In genomic region chr12:26047401-26048226, GRCh38 we compare ENCODE assay signal across 22 cellular contexts.
DNase-seq lines count a peak whose midpoint lies in the region; ATAC-seq, FAIRE-seq and TF ChIP-seq lines count a peak whose summit lies in the region.
"Had no signal": no experiment of that assay in that cellular context is flagged by ENCODE, and none has a peak within 500 bp of the region (broad histone marks: within the 10 kb centered on the region; RNA-seq: fewer than 3 reads in every experiment).

No MANE protein-coding gene starts in this region.

- no peak overlapping the region for H3K14ac ChIP-seq in H9 (ENCODE audit: insufficient read depth, low read length)

- H4K20me1 ChIP-seq in H9 (ENCODE audit: control insufficient read depth, insufficient read depth, insufficient read length): no peaks in the 10 kb centered on the region

- POLR2A ChIA-PET in A549 (lab: Yijun Ruan, JAX): no interaction called here
- POLR2A ChIA-PET in naive thymus-derived CD8-positive, alpha-beta T cell (lab: Charles Lee): no interaction called here

- H3K27me3 ChIP-seq in H9 (ENCODE audit: insufficient read depth, low read length) (no peaks in the 10 kb centered on the region), pancreas (no peaks in the 10 kb centered on the region)
- H3K27me3 ChIP-seq: spleen, upper lobe of left lung had no signal

- H3K4me2 ChIP-seq in A549 (no peak overlapping the region), H9 (ENCODE audit: insufficient read depth, insufficient read length, low read length) (no peak overlapping the region)

- H2BK12ac ChIP-seq in H9 (ENCODE audit: insufficient read length, low read depth, low read length): no peak overlapping the region

- no peak for TF ChIP-seq POLR2A in A549 (IDR thresholded peaks at IDR 0.05; ENCODE audit: low read length)

- H3K4me3 Mint-ChIP-seq in H9: no peak overlapping the region
- H3K4me3 Mint-ChIP-seq in naive thymus-derived CD8-positive, alpha-beta T cell: no peak overlapping the region
- H3K4me3 Mint-ChIP-seq: activated naive CD8-positive, alpha-beta T cell treated with anti-CD3 and anti-CD28 coated beads, Interleukin-2, amount 10 ng/mL, durations not matched to agents 7 days and 5 days; CD4-positive, alpha-beta memory T cell; neural crest cell had no signal

- H4K5ac ChIP-seq in H9 (ENCODE audit: insufficient read length, low read depth, low read length): no peak overlapping the region

- H3K4ac ChIP-seq in H9 (ENCODE audit: low read depth, low read length): no peak overlapping the region

- H3K9me3 ChIP-seq in A549 (no peaks in the 10 kb centered on the region), H9 (ENCODE audit: control insufficient read depth, low read depth, low read length) (no peaks in the 10 kb centered on the region), kidney (ENCODE audit: control insufficient read depth in 1 of 2, low read length in 2 of 2) (no peaks in the 10 kb centered on the region), pancreas (no peaks in the 10 kb centered on the region)
- H3K9me3 ChIP-seq: spleen, upper lobe of left lung had no signal

- peak overlapping the region in 1 of 3 experiments; percentile 39; a peak in 2 of 7 replicates for H3K27ac Mint-ChIP-seq in H9
- no peak overlapping the region for H3K27ac Mint-ChIP-seq in naive thymus-derived CD8-positive, alpha-beta T cell
- H3K27ac Mint-ChIP-seq: activated naive CD8-positive, alpha-beta T cell treated with anti-CD3 and anti-CD28 coated beads, Interleukin-2, amount 10 ng/mL, durations not matched to agents 7 days and 5 days had no signal

- no peak overlapping the region for H2BK20ac ChIP-seq in H9 (ENCODE audit: low read depth, low read length, poor library complexity, severe bottlenecking)

- no peak overlapping the region for H3K4me3 ChIP-seq in A549
- no peak overlapping the region for H3K4me3 ChIP-seq in kidney (ENCODE audit: low read length in 2 of 2)
- no peak overlapping the region for H3K4me3 ChIP-seq in pancreas
- H3K4me3 ChIP-seq: GM12878, spleen, upper lobe of left lung had no signal

- no peaks in the 10 kb centered on the region for H3K23me2 ChIP-seq in H9 (ENCODE audit: insufficient read length, low read depth, low read length, poor library complexity, severe bottlenecking)

- no peak for TF ChIP-seq RAD21 in A549 (conservative IDR thresholded peaks at IDR 0.05 in 1 of 2, IDR thresholded peaks at IDR 0.05 in 1 of 2)

- H3K4me1 ChIP-seq in A549: peaks cover 14% of the 10 kb centered on the region
- H3K4me1 ChIP-seq in H9 (ENCODE audit: insufficient read depth, low read length): peaks cover 4% of the 10 kb centered on the region; the same call in 1 of the 2 replicates
- peaks cover 2 to 5% of the 10 kb centered on the region in 2 donors for H3K4me1 ChIP-seq in kidney (ENCODE audit: control insufficient read depth in 1 of 2, insufficient read depth in 1 of 2, low read depth in 1 of 2, low read length in 2 of 2)
- H3K4me1 ChIP-seq in pancreas: peaks cover 0 to 2% (median 0%) of the 10 kb centered on the region in 3 donors

- H3K36me3 ChIP-seq in kidney (ENCODE audit: control insufficient read depth in 1 of 2, insufficient read depth in 2 of 2, low read length in 2 of 2): no peaks in the 10 kb centered on the region
- H3K36me3 ChIP-seq in pancreas: no peaks in the 10 kb centered on the region
- H3K36me3 ChIP-seq: spleen, upper lobe of left lung had no signal

- TF ChIP-seq CTCF in A549 (IDR thresholded peaks at IDR 0.05) (no peak), H9 (conservative IDR thresholded peaks at IDR 0.05) (peak; percentile 60), kidney (IDR thresholded peaks at IDR 0.05; ENCODE audit: borderline replicate concordance, extremely low read depth, insufficient read depth) (no peak), pancreas (IDR thresholded peaks at IDR 0.05) (no peak)

- WGBS in A549 (ENCODE audit: missing lambda C conversion rate): 90% methylated on average over 9 of the region's 9 CpGs
- no CpG with 5 or more reads among the region's 9 CpGs for WGBS in H9 (ENCODE audit: extremely low coverage, insufficient read length, low lambda C conversion rate)
- 87 to 90% methylated on average over 9 of the region's 9 CpGs for WGBS in pancreas, 2 donors

- H4K91ac ChIP-seq in H9 (ENCODE audit: insufficient read length, low read depth, low read length): no peak overlapping the region

- H3K27ac ChIP-seq in A549: no peak overlapping the region
- no peak overlapping the region for H3K27ac ChIP-seq in H9 (ENCODE audit: insufficient read length, low read depth, low read length)
- no peak overlapping the region for H3K27ac ChIP-seq in kidney (ENCODE audit: low read depth in 2 of 2, low read length in 2 of 2)
- H3K27ac ChIP-seq in pancreas: no peak overlapping the region
- H3K27ac ChIP-seq: spleen, upper lobe of left lung had no signal

- CTCF ChIA-PET in A549 (lab: Yijun Ruan, JAX): no interaction called here

- H3K27me3 Mint-ChIP-seq in H9 (ENCODE audit: low read depth): peaks cover 4% of the 10 kb centered on the region
- H3K27me3 Mint-ChIP-seq in naive thymus-derived CD8-positive, alpha-beta T cell: peaks cover 0 to 8% (median 2%) of the 10 kb centered on the region in 5 donors

- no peak overlapping the region for H2AFZ ChIP-seq in H9 (ENCODE audit: low read length)

- H3K79me2 ChIP-seq in H9 (ENCODE audit: insufficient read depth, low read length): no peaks in the 10 kb centered on the region

- no peak overlapping the region for H3T11ph ChIP-seq in H9 (ENCODE audit: low read length)

- ATAC-seq in A549 (no peak), pancreas (no peak)
- no peak for ATAC-seq in naive thymus-derived CD8-positive, alpha-beta T cell
- ATAC-seq: GM12878 had no signal

- no peak overlapping the region for H3K9ac ChIP-seq in H9 (ENCODE audit: extremely low read depth, insufficient read length, low read length)
- no peak overlapping the region for H3K9ac ChIP-seq in kidney (ENCODE audit: low read length in 2 of 2)

- no peaks in the 10 kb centered on the region for H3K79me1 ChIP-seq in H9 (ENCODE audit: insufficient read depth, low read depth, low read length, poor library complexity, severe bottlenecking)

- no peak overlapping the region for H3K18ac ChIP-seq in H9 (ENCODE audit: insufficient read length, low read depth, low read length)

- TF ChIP-seq EP300 in A549 (IDR thresholded peaks at IDR 0.05): no peak

- FAIRE-seq in A549 (lab: Jason Lieb, UNC) (no peak), kidney (lab: Jason Lieb, UNC) (no peak), pancreas (lab: Jason Lieb, UNC) (no peak)
- FAIRE-seq: GM12878 had no signal

- H2BK5ac ChIP-seq in H9 (ENCODE audit: insufficient read length, low read length): no peak overlapping the region

- no peak overlapping the region for H4K8ac ChIP-seq in H9 (replicated peaks; ENCODE audit: insufficient read length, low read depth, low read length)

- H2AK5ac ChIP-seq in H9 (ENCODE audit: insufficient read length, low read length): no peak overlapping the region

- H3K9me3 Mint-ChIP-seq in H9: no peaks in the 10 kb centered on the region; a peak in 2 of 5 replicates
- H3K9me3 Mint-ChIP-seq in naive thymus-derived CD8-positive, alpha-beta T cell: no peaks in the 10 kb centered on the region
- H3K9me3 Mint-ChIP-seq: activated naive CD8-positive, alpha-beta T cell treated with anti-CD3 and anti-CD28 coated beads, Interleukin-2, amount 10 ng/mL, durations not matched to agents 7 days and 5 days; CD4-positive, alpha-beta memory T cell; neural crest cell had no signal

- no peak overlapping the region for H3K56ac ChIP-seq in H9 (ENCODE audit: insufficient read length, low read depth, low read length)

- no peak overlapping the region for H3K23ac ChIP-seq in H9 (ENCODE audit: insufficient read length, low read depth, low read length)

- DNase-seq in A549 (ENCODE audit: low read depth in 1 of 2, low spot score in 1 of 2) (no peak), H9 (peak; percentile 84), dermis blood vessel endothelial cell (peak; percentile 43), iPS-NIHi7 (ENCODE audit: extremely low spot score) (peak; percentile 54), kidney (no peak), foreskin melanocyte (no peak), pancreas (no peak)
- DNase-seq in naive thymus-derived CD8-positive, alpha-beta T cell: no peak
- DNase-seq: activated CD4-positive, alpha-beta T cell treated with anti-CD3 and anti-CD28 coated beads, Interleukin-2, amount 50 U/mL, for 1 hour; activated CD8-positive, alpha-beta memory T cell treated with anti-CD3 and anti-CD28 coated beads, Interleukin-2, amount 50 U/mL, for 4 hours; activated naive CD8-positive, alpha-beta T cell treated with anti-CD3 and anti-CD28 coated beads, Interleukin-2, amount 10 ng/mL, durations not matched to agents 7 days and 5 days; CD4-positive, alpha-beta memory T cell; DMS153; GF-D8; midbrain; NCI-H1417; NCI-H2107; NCI-H510A treated with DMSO at 0.1 percent for 48 hours; spleen; upper lobe of left lung had no signal

- intact Hi-C loops in kidney (cut with DNase I): no loop called here
- intact Hi-C loops in pancreas (cut with DNase I): no loop called here

- H3K4me1 Mint-ChIP-seq in H9: peaks cover 15 to 29% of the 10 kb centered on the region in 2 experiments
- no peaks in the 10 kb centered on the region for H3K4me1 Mint-ChIP-seq in naive thymus-derived CD8-positive, alpha-beta T cell
- H3K4me1 Mint-ChIP-seq: activated naive CD8-positive, alpha-beta T cell treated with anti-CD3 and anti-CD28 coated beads, Interleukin-2, amount 10 ng/mL, durations not matched to agents 7 days and 5 days; CD4-positive, alpha-beta memory T cell had no signal

- no peak overlapping the region for H2BK120ac ChIP-seq in H9 (ENCODE audit: low read depth, low read length, poor library complexity, severe bottlenecking)

- no peaks in the 10 kb centered on the region for H3K36me3 Mint-ChIP-seq in H9 (ENCODE audit: insufficient read depth in 1 of 3, low read depth in 3 of 3)
- H3K36me3 Mint-ChIP-seq in naive thymus-derived CD8-positive, alpha-beta T cell: no peaks in the 10 kb centered on the region
- H3K36me3 Mint-ChIP-seq: activated naive CD8-positive, alpha-beta T cell treated with anti-CD3 and anti-CD28 coated beads, Interleukin-2, amount 10 ng/mL, durations not matched to agents 7 days and 5 days; CD4-positive, alpha-beta memory T cell had no signal

- no peak overlapping the region for H2BK15ac ChIP-seq in H9 (ENCODE audit: low read depth, low read length)

TF ChIP-seq in A549, 52 proteins besides CTCF, POLR2A, EP300 and RAD21:
- TF ChIP-seq MAFK (IDR thresholded peaks at IDR 0.05; ENCODE audit: partially characterized antibody) (peak; percentile 75), POLR2AphosphoS2 (conservative IDR thresholded peaks at IDR 0.05; ENCODE audit: low read length) (no peak)

Comparison
In these comparisons a context has a peak if more than half of its experiments do, and no peak if none do; other contexts are left out.
1. DNase-seq: peak in H9 (single experiment), dermis blood vessel endothelial cell (single experiment) and iPS-NIHi7 (single experiment); none in A549 (0 of 2), kidney (single experiment), naive thymus-derived CD8-positive, alpha-beta T cell (0 of 10), foreskin melanocyte (single experiment) and pancreas (0 of 6).